Comparison of ENCODE assay signal across 15 cellular contexts in the genomic region with DNA sequence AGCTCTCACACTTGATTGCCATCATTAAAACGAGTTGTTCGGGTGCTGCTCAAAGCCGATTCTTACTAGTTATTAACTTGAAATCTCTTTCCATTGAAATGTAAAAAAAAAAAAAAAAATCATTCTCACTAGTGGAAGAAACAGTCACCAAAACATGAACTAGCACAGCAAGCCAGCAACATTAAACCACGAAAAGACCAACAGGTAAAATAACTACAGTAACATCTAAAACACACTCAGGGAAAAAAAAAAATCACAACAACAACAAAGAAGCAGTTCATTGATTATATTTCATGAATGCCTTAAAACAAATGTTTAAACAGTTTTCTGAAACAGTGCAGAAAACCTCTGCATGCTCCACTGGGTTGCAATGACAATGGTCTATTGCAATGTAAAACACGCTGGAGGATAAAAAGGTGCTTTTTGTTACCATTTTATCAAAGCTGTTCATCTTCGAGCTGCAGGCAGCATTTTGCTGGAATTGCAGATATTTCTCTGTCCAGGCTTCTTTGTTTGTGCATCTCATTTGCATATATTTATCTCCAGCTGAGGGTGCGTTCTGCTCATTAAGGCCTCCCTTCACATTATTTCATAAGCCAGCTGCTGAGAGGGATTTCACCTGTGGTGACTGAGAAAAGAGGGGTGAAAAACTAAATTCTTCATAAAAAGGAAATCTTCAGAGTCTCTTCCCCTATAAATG.
DNase-seq lines count a peak whose midpoint lies in the region; ATAC-seq and TF ChIP-seq lines count a peak whose summit lies in the region.
"Had no signal": no experiment of that assay in that cellular context is flagged by ENCODE, and none has a peak within 500 bp of the region (broad histone marks: within the 10 kb centered on the region; RNA-seq: fewer than 3 reads in every experiment).

No MANE protein-coding gene starts in this region.

- peaks cover 7% of the 10 kb centered on the region for H3K4me1 ChIP-seq in Karpas-422 (ENCODE audit: low read length)
- H3K4me1 ChIP-seq in ectodermal cell (ENCODE audit: control insufficient read depth, insufficient read depth, low read length): peaks cover 10% of the 10 kb centered on the region
- H3K4me1 ChIP-seq in muscle layer of duodenum (ENCODE audit: control insufficient read depth in 1 of 2, insufficient read depth in 2 of 2, low read length in 2 of 2): peaks cover 0 to 14% of the 10 kb centered on the region in 2 donors
- H3K4me1 ChIP-seq in transverse colon: peaks cover 0 to 18% (median 6%) of the 10 kb centered on the region in 4 donors

- peaks cover 0 to 1% of the 10 kb centered on the region in 2 donors for H3K9me3 Mint-ChIP-seq in effector memory CD8-positive, alpha-beta T cell
- H3K9me3 Mint-ChIP-seq: T-cell had no signal

- H3K27ac ChIP-seq in Karpas-422 (ENCODE audit: low read length) (no peak overlapping the region), ectodermal cell (ENCODE audit: insufficient read depth, low read depth, low read length, poor library complexity, severe bottlenecking) (peak overlapping the region; percentile 0), muscle layer of duodenum (ENCODE audit: low read length) (peak overlapping the region; percentile 68), transverse colon (peak overlapping the region; percentile 31 to 79 (median 74))
- H3K27ac ChIP-seq: HL-60, KMS-11 had no signal

- no peaks in the 10 kb centered on the region for H3K9me2 ChIP-seq in Karpas-422 (replicated peaks; ENCODE audit: insufficient read depth, low read length)

- H3K36me3 Mint-ChIP-seq in effector memory CD8-positive, alpha-beta T cell (ENCODE audit: insufficient read depth): no peaks in the 10 kb centered on the region
- H3K36me3 Mint-ChIP-seq: naive thymus-derived CD8-positive, alpha-beta T cell; T-cell had no signal

- TF ChIP-seq EP300 in transverse colon (IDR thresholded peaks at IDR 0.05; ENCODE audit: low read depth): no peak

- no peak for ATAC-seq in effector memory CD8-positive, alpha-beta T cell (replicated peaks)
- ATAC-seq: left cardiac atrium; naive thymus-derived CD8-positive, alpha-beta T cell; T-cell had no signal

- 0 out of 2 replicates have a peak, but pooled peaks cover 3% of the 10 kb centered on the region for H3K27me3 ChIP-seq in Karpas-422 (ENCODE audit: low read length)
- no peaks in the 10 kb centered on the region for H3K27me3 ChIP-seq in ectodermal cell (ENCODE audit: control insufficient read depth, insufficient read depth, low read length, poor library complexity, severe bottlenecking)
- H3K27me3 ChIP-seq in muscle layer of duodenum (ENCODE audit: low read depth, low read length): no peaks in the 10 kb centered on the region
- H3K27me3 ChIP-seq in transverse colon: no peaks in the 10 kb centered on the region

- H3K36me3 ChIP-seq in Karpas-422 (ENCODE audit: insufficient read depth, low read length) (no peaks in the 10 kb centered on the region), ectodermal cell (ENCODE audit: control insufficient read depth, insufficient read depth, low read length) (no peaks in the 10 kb centered on the region), muscle layer of duodenum (ENCODE audit: control insufficient read depth in 1 of 2, insufficient read depth in 2 of 2, low read length in 2 of 2) (no peaks in the 10 kb centered on the region), transverse colon (no peaks in the 10 kb centered on the region)

- H3K9me3 ChIP-seq in Karpas-422 (ENCODE audit: low read length): no peaks in the 10 kb centered on the region
- no peaks in the 10 kb centered on the region for H3K9me3 ChIP-seq in ectodermal cell (ENCODE audit: control insufficient read depth, low read length)
- H3K9me3 ChIP-seq in muscle layer of duodenum (ENCODE audit: control insufficient read depth in 1 of 2, low read length in 2 of 2): no peaks in the 10 kb centered on the region
- H3K9me3 ChIP-seq in transverse colon: no peaks in the 10 kb centered on the region

- H3K4me3 ChIP-seq in Karpas-422 (ENCODE audit: low read length) (no peak overlapping the region), ectodermal cell (ENCODE audit: insufficient read depth, low read depth, low read length) (no peak overlapping the region), muscle layer of duodenum (ENCODE audit: low read depth in 1 of 2, low read length in 2 of 2) (no peak overlapping the region), transverse colon (no peak overlapping the region)

- no peak overlapping the region for H2AFZ ChIP-seq in Karpas-422 (ENCODE audit: low read length)

- H3K27ac Mint-ChIP-seq in effector memory CD8-positive, alpha-beta T cell: no peak overlapping the region
- H3K27ac Mint-ChIP-seq: naive thymus-derived CD8-positive, alpha-beta T cell; T-cell had no signal

- H3K27me3 Mint-ChIP-seq in effector memory CD8-positive, alpha-beta T cell: no peaks in the 10 kb centered on the region
- H3K27me3 Mint-ChIP-seq: naive thymus-derived CD8-positive, alpha-beta T cell; T-cell had no signal

- no peak overlapping the region for H3K9ac ChIP-seq in Karpas-422 (ENCODE audit: low read length)
- H3K9ac ChIP-seq: KMS-11 had no signal

- in situ Hi-C loops in transverse colon (cut with MboI; ENCODE audit: low pct_ligation_motif_present in 1 of 4, low pct_unique_long_range_greater_than_20kb in 1 of 4, low sequenced_read_pairs in 3 of 4): loop anchor here in 3 of 4 donors (10.0 to 25.0 kb wide), 2 partner anchors 262 to 265 kb away; a partner anchor contains a TSS

- no peak overlapping the region for H3K4me3 Mint-ChIP-seq in effector memory CD8-positive, alpha-beta T cell
- H3K4me3 Mint-ChIP-seq: naive thymus-derived CD8-positive, alpha-beta T cell; T-cell had no signal

- H4K20me1 ChIP-seq in Karpas-422 (ENCODE audit: insufficient read depth, low read depth, low read length): no peaks in the 10 kb centered on the region

- no peak overlapping the region for H3K4me2 ChIP-seq in Karpas-422 (ENCODE audit: low read depth, low read length, poor library complexity, severe bottlenecking)
- H3K4me2 ChIP-seq: KMS-11 had no signal

- peak; percentile 47 for DNase-seq in Karpas-422
- no peak for DNase-seq in transverse colon
- no peak for DNase-seq in GDM1 (lab: John Stamatoyannopoulos, UW)
- DNase-seq in effector memory CD8-positive, alpha-beta T cell: no peak
- DNase-seq in NCI-H1105 (lab: John Stamatoyannopoulos, UW): no peak
- DNase-seq: activated CD8-positive, alpha-beta memory T cell treated with anti-CD3 and anti-CD28 coated beads for 24 hours; amniotic stem cell; left cardiac atrium; naive thymus-derived CD8-positive, alpha-beta T cell; stimulated activated CD4-positive, alpha-beta T cell treated with anti-CD3 and anti-CD28 coated beads, Interleukin-4, amount 100 ng/mL, for 24 hours; T-cell had no signal

- TF ChIP-seq POLR2A in transverse colon (IDR thresholded peaks at IDR 0.05): no peak

- H3K4me1 Mint-ChIP-seq in effector memory CD8-positive, alpha-beta T cell (ENCODE audit: low read depth in 2 of 2): no peaks in the 10 kb centered on the region
- H3K4me1 Mint-ChIP-seq: naive thymus-derived CD8-positive, alpha-beta T cell; T-cell had no signal

- TF ChIP-seq CTCF in transverse colon (IDR thresholded peaks at IDR 0.05): no peak

- WGBS in ectodermal cell, 2 experiments: 27 to 30% methylated on average over 4 to 6 of the region's 7 CpGs
- 65 to 74% methylated on average over 6 to 7 of the region's 7 CpGs for WGBS in transverse colon (ENCODE audit: low coverage in 1 of 2), 2 donors

- no peaks in the 10 kb centered on the region for H3K79me2 ChIP-seq in Karpas-422 (ENCODE audit: low read length)

- intact Hi-C loops in transverse colon (cut with DNase I; ENCODE audit: low total_unique reads): loop anchor here (5.0 to 10.0 kb wide), 2 partner anchors 93 to 515 kb away; no protein-coding TSS in a partner anchor
